ENCODE assay signal across 26 cellular contexts in genomic region chr4:136302566-136302965, GRCh38.
DNase-seq lines count a peak whose midpoint lies in the region; ATAC-seq, FAIRE-seq and TF ChIP-seq lines count a peak whose summit lies in the region.
"Had no signal": no experiment of that assay in that cellular context is flagged by ENCODE, and none has a peak within 500 bp of the region (broad histone marks: within the 10 kb centered on the region; RNA-seq: fewer than 3 reads in every experiment).

No MANE protein-coding gene starts in this region.

- no peaks in the 10 kb centered on the region for H3K4me1 ChIP-seq in mammary epithelial cell (ENCODE audit: insufficient read depth, low read length)
- H3K4me1 ChIP-seq: BLaER1 had no signal

- no peaks in the 10 kb centered on the region for H3K79me2 ChIP-seq in mammary epithelial cell (ENCODE audit: insufficient read depth, low read length)

- DNase-seq in MCF 10A (ENCODE audit: unreplicated experiment): peak; percentile 38
- no peak for DNase-seq in mammary epithelial cell
- DNase-seq in bronchial epithelial cell (ENCODE audit: low read depth): peak; percentile 1
- peak; percentile 6 for DNase-seq in epithelial cell of prostate (ENCODE audit: low read depth, low spot score)
- peak; percentile 53 for DNase-seq in renal cortical epithelial cell (ENCODE audit: low read depth)
- DNase-seq in GM13976 (ENCODE audit: low spot score): no peak
- no peak for DNase-seq in activated CD4-positive, CD25-positive, alpha-beta regulatory T cell (lab: John Stamatoyannopoulos, UW)
- DNase-seq: Caco-2; CD4-positive, CD25-positive, alpha-beta regulatory T cell; CD8-positive, alpha-beta T cell; DMS 273 treated with DMSO at 0.1 percent for 48 hours; DMS79; GF-D8; GM23248; H7; HCEC 1CT had no signal

- H3K36me3 ChIP-seq in mammary epithelial cell (ENCODE audit: insufficient read depth, low read length) (no peaks in the 10 kb centered on the region), bronchial epithelial cell (ENCODE audit: control insufficient read depth, insufficient read depth, low read length) (no peaks in the 10 kb centered on the region)
- H3K36me3 ChIP-seq: BLaER1 had no signal

- H4K20me1 ChIP-seq in mammary epithelial cell (ENCODE audit: insufficient read depth, low read length): no peaks in the 10 kb centered on the region
- H4K20me1 ChIP-seq: BLaER1 had no signal

- H3K4me3 ChIP-seq in mammary epithelial cell (replicated peaks in 1 of 3; ENCODE audit: insufficient read depth in 1 of 3, low read depth in 2 of 3, low read length in 3 of 3): no peak overlapping the region
- no peak overlapping the region for H3K4me3 ChIP-seq in bronchial epithelial cell (ENCODE audit: low read depth, low read length)
- H3K4me3 ChIP-seq: BLaER1, GM23248 had no signal

- no peak overlapping the region for H3K9ac ChIP-seq in mammary epithelial cell (ENCODE audit: insufficient read depth, low read length)
- H3K9ac ChIP-seq: BLaER1, GM23248 had no signal

- no peak for TF ChIP-seq CTCF in MCF 10A (IDR thresholded peaks at IDR 0.05; ENCODE audit: unreplicated experiment)
- no peak for TF ChIP-seq CTCF in mammary epithelial cell (conservative IDR thresholded peaks at IDR 0.05 in 1 of 2, IDR thresholded peaks at IDR 0.05 in 1 of 2; ENCODE audit: extremely low read depth in 1 of 2, insufficient read depth in 1 of 2, low read depth in 1 of 2, low read length in 2 of 2)
- TF ChIP-seq CTCF in bronchial epithelial cell (IDR thresholded peaks at IDR 0.05; ENCODE audit: insufficient read depth, low read length, severe bottlenecking): no peak
- TF ChIP-seq CTCF in GM13976 (IDR thresholded peaks at IDR 0.05; ENCODE audit: borderline replicate concordance, control extremely low read depth, extremely low read depth, insufficient read depth, missing control alignments): no peak

- in situ Hi-C loops in mammary epithelial cell (cut with MboI; ENCODE audit: low sequenced_read_pairs in 2 of 2) (no loop called here), GM13976 (cut with MboI; ENCODE audit: low sequenced_read_pairs, unreplicated experiment) (no loop called here)

- no peaks in the 10 kb centered on the region for H3K9me3 ChIP-seq in mammary epithelial cell (replicated peaks; ENCODE audit: insufficient read depth, low read length)
- H3K9me3 ChIP-seq: BLaER1, Caco-2 had no signal

- intact Hi-C loops in MCF 10A (cut with micrococcal nuclease) (no loop called here), mammary epithelial cell (cut with micrococcal nuclease) (no loop called here)

- H3K27me3 Mint-ChIP-seq in MCF 10A (ENCODE audit: insufficient read depth, unreplicated experiment): no peaks in the 10 kb centered on the region
- H3K27me3 Mint-ChIP-seq: B cell; CD4-positive, CD25-positive, alpha-beta regulatory T cell had no signal

- H3K27me3 ChIP-seq in mammary epithelial cell (ENCODE audit: insufficient read depth, low read length) (peaks cover 2% of the 10 kb centered on the region), bronchial epithelial cell (ENCODE audit: control insufficient read depth, insufficient read depth, low read length) (no peaks in the 10 kb centered on the region)
- H3K27me3 ChIP-seq: BLaER1 had no signal

- H3K9me3 Mint-ChIP-seq in MCF 10A (ENCODE audit: unreplicated experiment): no peaks in the 10 kb centered on the region

- POLR2A ChIA-PET in MCF 10A (lab: Yijun Ruan, JAX): interaction anchor here (1.5 to 2.0 kb wide), 2 partner anchors 11 to 17 kb away, joined by 3 to 7 read pairs; no protein-coding TSS in a partner anchor

- H3K4me3 Mint-ChIP-seq in MCF 10A (ENCODE audit: unreplicated experiment): no peak overlapping the region
- H3K4me3 Mint-ChIP-seq: B cell; CD4-positive, CD25-positive, alpha-beta regulatory T cell; CD8-positive, alpha-beta T cell had no signal

- ATAC-seq in GM18517 (IDR thresholded peaks at IDR 0.05; ENCODE audit: unreplicated experiment): no peak
- ATAC-seq: CD8-positive, alpha-beta T cell had no signal

- BruUV-seq in MCF 10A (replicated peaks; lab: Mats Ljungman, UMichigan) (no TSS peak), mammary epithelial cell (replicated peaks; lab: Mats Ljungman, UMichigan) (no TSS peak)

- no peak overlapping the region for H2AFZ ChIP-seq in mammary epithelial cell (ENCODE audit: low read depth, low read length)
- H2AFZ ChIP-seq: GM23248 had no signal

- FAIRE-seq in bronchial epithelial cell (lab: Jason Lieb, UNC): no peak
- FAIRE-seq: A204.1, D721Med, GM12891, GM19239, H1 had no signal

- no peak overlapping the region for H3K27ac Mint-ChIP-seq in MCF 10A (ENCODE audit: low read depth, unreplicated experiment)
- H3K27ac Mint-ChIP-seq: B cell; CD4-positive, CD25-positive, alpha-beta regulatory T cell; CD8-positive, alpha-beta T cell had no signal

- CTCF ChIA-PET in MCF 10A (lab: Yijun Ruan, JAX) (interaction anchor here (0.6 kb wide), 1 partner anchor 716 kb away, joined by 3 read pairs; no protein-coding TSS in a partner anchor), mammary epithelial cell (lab: Charles Lee; ENCODE audit: low non-redundant PET) (no interaction called here)

- no peaks in the 10 kb centered on the region for H3K36me3 Mint-ChIP-seq in MCF 10A (ENCODE audit: insufficient read depth, unreplicated experiment)
- H3K36me3 Mint-ChIP-seq: CD4-positive, CD25-positive, alpha-beta regulatory T cell; CD8-positive, alpha-beta T cell had no signal

- no peaks in the 10 kb centered on the region for H3K4me1 Mint-ChIP-seq in MCF 10A (ENCODE audit: insufficient read depth, unreplicated experiment)
- H3K4me1 Mint-ChIP-seq: B cell; CD4-positive, CD25-positive, alpha-beta regulatory T cell had no signal

- no peak overlapping the region for H3K4me2 ChIP-seq in mammary epithelial cell (ENCODE audit: insufficient read depth, low read depth, low read length)
- H3K4me2 ChIP-seq: BLaER1 had no signal

- no peak overlapping the region for H3K27ac ChIP-seq in mammary epithelial cell (ENCODE audit: insufficient read depth, low read depth, low read length)
- H3K27ac ChIP-seq in epithelial cell of prostate: no peak overlapping the region
- H3K27ac ChIP-seq: 22Rv1, BLaER1, C4-2B, GM23248 had no signal

- dilution Hi-C loops in mammary epithelial cell (cut with HindIII; ENCODE audit: low sequenced_read_pairs): no loop called here

Comparison
In these comparisons a context has a peak if more than half of its experiments do, and no peak if none do; other contexts are left out.
1. DNase-seq: peak in MCF 10A (single experiment), bronchial epithelial cell (single experiment), epithelial cell of prostate (single experiment) and renal cortical epithelial cell (single experiment); none in mammary epithelial cell (single experiment), GM13976 (single experiment) and activated CD4-positive, CD25-positive, alpha-beta regulatory T cell (0 of 4).